Comparison of ENCODE assay signal across 13 cellular contexts in the genomic region with DNA sequence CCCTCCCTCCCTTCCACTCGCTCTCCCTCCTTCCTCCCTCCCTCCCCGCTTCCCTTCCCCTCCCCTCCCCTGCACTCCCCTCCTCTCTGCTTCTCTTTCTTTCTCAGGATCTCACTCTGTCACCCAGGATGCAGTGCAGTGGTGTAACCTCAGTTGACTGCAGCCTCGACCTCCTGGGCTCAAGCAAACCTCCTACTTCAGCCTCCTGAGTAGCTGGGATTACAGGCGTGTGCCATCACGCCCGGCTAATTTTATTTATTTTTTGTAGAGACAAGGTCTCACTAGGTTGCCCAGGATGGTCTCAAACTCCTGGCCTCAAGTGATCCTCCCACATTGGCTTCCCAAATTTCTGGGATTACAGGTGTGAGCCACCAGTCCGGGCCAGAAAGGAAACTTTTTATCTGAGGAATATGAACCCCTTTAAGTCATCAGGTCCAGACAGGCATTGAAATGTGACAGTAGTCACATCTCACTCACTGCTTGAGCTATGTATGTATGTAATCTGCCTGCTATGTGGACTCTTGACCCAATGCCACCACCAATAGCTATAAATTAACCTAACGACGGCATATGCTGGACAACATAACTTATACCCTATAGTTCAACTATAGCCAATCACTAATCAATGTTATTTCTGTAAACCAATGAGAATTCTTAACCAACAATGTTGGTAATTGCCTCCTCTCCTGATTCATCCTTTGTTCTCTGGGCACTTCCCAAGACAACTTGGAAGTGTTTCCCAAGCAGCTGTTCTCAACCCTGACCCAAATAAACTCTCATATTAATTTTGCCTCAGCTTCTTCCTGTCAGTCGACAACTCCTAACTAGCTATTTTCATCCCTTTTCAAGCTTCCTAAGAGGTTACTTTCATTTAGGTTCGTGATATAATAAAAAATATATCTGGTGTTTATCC. TPM values are rescaled to one million over a fixed set of nuclear protein-coding genes. Genes with fewer than 3 reads are reported as not detected.
A peak's percentile ranks its signal among the peaks of the same experiment; 100 is the strongest.
DNase-seq lines count a peak whose midpoint lies in the region; ATAC-seq and TF ChIP-seq lines count a peak whose summit lies in the region.
"Had no signal": no experiment of that assay in that cellular context is flagged by ENCODE, and none has a peak within 500 bp of the region (broad histone marks: within the 10 kb centered on the region; RNA-seq: fewer than 3 reads in every experiment).

No MANE protein-coding gene starts in this region.

- H3K9me3 ChIP-seq in ovary, result no peaks in the 10 kb centered on the region
- H3K9me3 ChIP-seq: pancreas, uterus had no signal

- no peaks in the 10 kb centered on the region for H3K27me3 Mint-ChIP-seq in nephron (ENCODE audit: low read depth)

- no peak for TF ChIP-seq POLR2A in ovary (IDR thresholded peaks at IDR 0.05)

- H3K27ac Mint-ChIP-seq in nephron, result peak overlapping the region; percentile 73 to 78 (median 74)
- H3K27ac Mint-ChIP-seq: CD8-positive, alpha-beta T cell had no signal

- peaks cover 44% of the 10 kb centered on the region for H3K4me1 Mint-ChIP-seq in nephron

- H3K9me3 Mint-ChIP-seq in nephron, result no peaks in the 10 kb centered on the region
- H3K9me3 Mint-ChIP-seq: CD8-positive, alpha-beta T cell had no signal

- TF ChIP-seq CTCF in fibroblast of mammary gland (conservative IDR thresholded peaks at IDR 0.05; ENCODE audit: control insufficient read depth, insufficient read depth, low read depth, low read length) (no peak), nephron (IDR thresholded peaks at IDR 0.05; ENCODE audit: unreplicated experiment in 3 of 3) (no peak), ovary (IDR thresholded peaks at IDR 0.05) (no peak)

- H3K4me1 ChIP-seq in ovary (ENCODE audit: insufficient read depth), result no peaks in the 10 kb centered on the region

- H3K4me3 Mint-ChIP-seq in nephron, result no peak overlapping the region
- H3K4me3 Mint-ChIP-seq: activated T-helper 1 cell treated with anti-CD3 and anti-CD28 coated beads, Interleukin-12 subunit alpha, Interleukin-12 subunit beta, Interleukin-2, Interleukin-4 antibody, amounts not matched to agents 30 ng/mL and 10 ng/mL and 1 ng/mL, durations not matched to agents 14 hours and 24 hours and 36 hours; CD8-positive, alpha-beta T cell had no signal

- no peak overlapping the region for H3K27ac ChIP-seq in ovary

- no peak for ATAC-seq in GM18858 (IDR thresholded peaks at IDR 0.05; ENCODE audit: unreplicated experiment)
- ATAC-seq: CD8-positive, alpha-beta T cell had no signal

- no peaks in the 10 kb centered on the region for H3K36me3 ChIP-seq in ovary
- H3K36me3 ChIP-seq: pancreas, uterus had no signal

- WGBS in ovary, 3 donors, result 52 to 60% (median 57%) methylated on average over 11 of the region's 11 CpGs

- in situ Hi-C loops in Caki2 (cut with HindIII; ENCODE audit: low pct_unique_long_range_greater_than_20kb, low sequenced_read_pairs), result no loop called here

- no peaks in the 10 kb centered on the region for H3K27me3 ChIP-seq in ovary
- H3K27me3 ChIP-seq: pancreas, uterus had no signal

- H3K36me3 Mint-ChIP-seq in nephron (ENCODE audit: low read depth), result no peaks in the 10 kb centered on the region
- H3K36me3 Mint-ChIP-seq: CD8-positive, alpha-beta T cell had no signal

- intact Hi-C loops in ovary (cut with DNase I), result no loop called here

- H3K4me3 ChIP-seq in fibroblast of mammary gland (ENCODE audit: control insufficient read depth, low read depth, low read length) (no peak overlapping the region), ovary (no peak overlapping the region)
- H3K4me3 ChIP-seq: pancreas, uterus had no signal

- peak; percentile 55 for DNase-seq in Caki2 (ENCODE audit: low read depth)
- peak; percentile 76 for DNase-seq in LHCN-M2 (ENCODE audit: low read depth)
- peak; percentile 73 for DNase-seq in fibroblast of mammary gland (ENCODE audit: low read depth)
- DNase-seq in ovary, result no peak
- no peak for DNase-seq in stimulated activated CD4-positive, alpha-beta T cell treated with anti-CD3 and anti-CD28 coated beads, Interleukin-4, amount 100 ng/mL, for 4 hours
- no peak for DNase-seq in cerebellar nuclear complex (lab: John Stamatoyannopoulos, UW)
- DNase-seq: CD8-positive, alpha-beta T cell; NCI-H2029; pancreas; uterus had no signal

- TF ChIP-seq EP300 in ovary (IDR thresholded peaks at IDR 0.05), result no peak

RNA-seq across cellular contexts. Expression of gene SERPINB1, which starts 23.9 kb away (rescaled TPM):
- 51.6 and 54.2 TPM in 2 replicates for total RNA-seq in Caki2 (2014; rRNA removed; shearing (Covaris generic); ENCODE audit: low replicate concordance)
- total RNA-seq in LHCN-M2 (2014; rRNA removed), result 13.0 and 18.9 TPM in 2 replicates
- polyA plus RNA-seq in LHCN-M2 (2012), result 17.3 TPM
- total RNA-seq in ovary, result 10 to 100 TPM; 13.5 to 38.1 (median 27.7) TPM
- polyA plus RNA-seq in ovary, result 10 to 100 TPM; 25.9 to 57.0 TPM

RNA-seq across cellular contexts. Expression of gene SERPINB9, which starts 37.6 kb away (rescaled TPM):
- 0.75 and 2.6 TPM in 2 replicates for total RNA-seq in Caki2 (2014; rRNA removed; shearing (Covaris generic); ENCODE audit: low replicate concordance)
- total RNA-seq in LHCN-M2 (2014; rRNA removed) (1.7 and 3.2 TPM in 2 replicates), ovary (10 to 100 TPM in 2 of 7 donors, 1 to 10 TPM in 5; 3.0 to 14.6 (median 3.8) TPM)
- 1.2 TPM for polyA plus RNA-seq in LHCN-M2 (2012)
- 1 to 10 TPM; 1.9 to 6.9 TPM for polyA plus RNA-seq in ovary

Comparison
In these comparisons a context has a peak if more than half of its experiments do, and no peak if none do; other contexts are left out.
1. DNase-seq: peak in Caki2 (single experiment), LHCN-M2 (single experiment) and fibroblast of mammary gland (single experiment); none in ovary (0 of 5), stimulated activated CD4-positive, alpha-beta T cell treated with anti-CD3 and anti-CD28 coated beads, Interleukin-4, amount 100 ng/mL, for 4 hours (0 of 2) and cerebellar nuclear complex (0 of 2).